Comparison of ENCODE assay signal across 28 cellular contexts in genomic region chr7:131112431-131112830, GRCh38.
DNase-seq lines count a peak whose midpoint lies in the region; ATAC-seq, FAIRE-seq and TF ChIP-seq lines count a peak whose summit lies in the region.
"Had no signal": no experiment of that assay in that cellular context is flagged by ENCODE, and none has a peak within 500 bp of the region (broad histone marks: within the 10 kb centered on the region; RNA-seq: fewer than 3 reads in every experiment).

No MANE protein-coding gene starts in this region.

- H4K20me1 ChIP-seq in Karpas-422 (ENCODE audit: insufficient read depth, low read depth, low read length): no peaks in the 10 kb centered on the region
- H4K20me1 ChIP-seq in GM12878 (ENCODE audit: control insufficient read depth, insufficient read depth): no peaks in the 10 kb centered on the region

- intact Hi-C loops in GM12878 (cut with micrococcal nuclease; ENCODE audit: unreplicated experiment): no loop called here
- intact Hi-C loops in gastrocnemius medialis (cut with DNase I; ENCODE audit: low total_unique reads): no loop called here
- intact Hi-C loops in lower lobe of right lung (cut with DNase I): no loop called here
- intact Hi-C loops in esophagus muscularis mucosa (cut with DNase I): loop anchor here (5.0 kb wide), 1 partner anchor 215 kb away; the partner anchor contains the start of gene MKLN1

- no TSS peak for BruUV-seq in GM12878 (replicated peaks; lab: Mats Ljungman, UMichigan)

- TF ChIP-seq POLR2A in GM12878 (IDR thresholded peaks at IDR 0.05; ENCODE audit: low read depth, low read length): no peak
- no peak for TF ChIP-seq POLR2A in gastrocnemius medialis (IDR thresholded peaks at IDR 0.05)
- no peak for TF ChIP-seq POLR2A in esophagus muscularis mucosa (IDR thresholded peaks at IDR 0.05; ENCODE audit: low read depth)

- in situ Hi-C loops in GM12878 (cut with MboI): no loop called here
- in situ Hi-C loops in gastrocnemius medialis (cut with MboI; ENCODE audit: low sequenced_read_pairs in 4 of 4): no loop called here

- peaks cover 48% of the 10 kb centered on the region for H3K4me1 Mint-ChIP-seq in T-helper 1 cell treated with Interleukin-12 subunit alpha and Interleukin-12 subunit beta and Interleukin-4 antibody, amounts not matched to agents 30 μg/mL and 1 μg/mL, for 36 hours (ENCODE audit: low read depth)

- H3K27ac Mint-ChIP-seq in T-helper 1 cell treated with Interleukin-12 subunit alpha and Interleukin-12 subunit beta and Interleukin-4 antibody, amounts not matched to agents 30 μg/mL and 1 μg/mL, for 36 hours: peak overlapping the region; percentile 37
- H3K27ac Mint-ChIP-seq: mesothelial cell of epicardium; natural killer cell treated with Interleukin-12 subunit alpha and Interleukin-12 subunit beta and Interleukin-15 and Interleukin-18, amount 100 ng/mL, for 72 hours had no signal

- H3K4me3 ChIP-seq in Karpas-422 (ENCODE audit: low read length) (no peak overlapping the region), GM12878 (no peak overlapping the region), gastrocnemius medialis (peak overlapping the region in 2 of 4 donors; percentile 78 to 96), lower lobe of right lung (no peak overlapping the region), esophagus muscularis mucosa (no peak overlapping the region)
- H3K4me3 ChIP-seq: HAP-1, transverse colon had no signal

- peaks cover 14% of the 10 kb centered on the region for H3K27me3 Mint-ChIP-seq in T-helper 1 cell treated with Interleukin-12 subunit alpha and Interleukin-12 subunit beta and Interleukin-4 antibody, amounts not matched to agents 30 μg/mL and 1 μg/mL, for 36 hours (ENCODE audit: low read depth)

- no peak for TF ChIP-seq RAD21 in GM12878 (IDR thresholded peaks at IDR 0.05; ENCODE audit: insufficient read depth, low read depth, low read length)

- RAD21 ChIA-PET in GM12878 (lab: Charles Lee; ENCODE audit: unreplicated experiment): interaction anchor here (1.1 to 5.8 kb wide), 4 partner anchors 10 to 77 kb away, joined by 3 to 136 read pairs (median 16); no protein-coding TSS in a partner anchor

- TF ChIP-seq EP300 in GM12878 (IDR thresholded peaks at IDR 0.05; ENCODE audit: borderline replicate concordance in 1 of 2, control insufficient read depth in 1 of 2, low read depth in 2 of 2, low read length in 2 of 2): no peak
- no peak for TF ChIP-seq EP300 in esophagus muscularis mucosa (IDR thresholded peaks at IDR 0.05)

- H3K27ac ChIP-seq in Karpas-422 (ENCODE audit: low read length): peak overlapping the region; percentile 93; the same call in 1 of the 2 replicates
- H3K27ac ChIP-seq in GM12878 (ENCODE audit: control insufficient read depth, insufficient read depth): no peak overlapping the region
- peak overlapping the region in 3 of 4 donors; percentile 95 to 100 (median 99) for H3K27ac ChIP-seq in gastrocnemius medialis
- H3K27ac ChIP-seq in lower lobe of right lung: no peak overlapping the region
- no peak overlapping the region for H3K27ac ChIP-seq in esophagus muscularis mucosa (replicated peaks in 1 of 4)
- H3K27ac ChIP-seq: 22Rv1, epithelial cell of prostate had no signal

- CTCF ChIA-PET in GM12878 (lab: Yijun Ruan, JAX): interaction anchor here (0.8 to 7.4 kb wide), 2 partner anchors 10 to 191 kb away, joined by 3 to 51 read pairs; no protein-coding TSS in a partner anchor

- H3K27me3 ChIP-seq in Karpas-422 (ENCODE audit: low read length): no peaks in the 10 kb centered on the region
- no peaks in the 10 kb centered on the region for H3K27me3 ChIP-seq in GM12878 (replicated peaks in 1 of 2; ENCODE audit: control insufficient read depth in 2 of 2, insufficient read depth in 2 of 2, low read length in 1 of 2)
- no peaks in the 10 kb centered on the region for H3K27me3 ChIP-seq in gastrocnemius medialis
- H3K27me3 ChIP-seq in lower lobe of right lung (ENCODE audit: low read depth): no peaks in the 10 kb centered on the region
- H3K27me3 ChIP-seq in esophagus muscularis mucosa: no peaks in the 10 kb centered on the region
- H3K27me3 ChIP-seq: brain microvascular endothelial cell, spleen had no signal

- H3K4me1 ChIP-seq in Karpas-422 (ENCODE audit: low read length): peaks cover 34% of the 10 kb centered on the region
- peaks cover 21% of the 10 kb centered on the region for H3K4me1 ChIP-seq in GM12878 (ENCODE audit: control insufficient read depth, insufficient read depth, low read length)
- peaks cover 16 to 20% of the 10 kb centered on the region in 2 donors for H3K4me1 ChIP-seq in gastrocnemius medialis
- peaks cover 31% of the 10 kb centered on the region for H3K4me1 ChIP-seq in lower lobe of right lung
- H3K4me1 ChIP-seq in esophagus muscularis mucosa: peaks cover 0 to 38% (median 33%) of the 10 kb centered on the region in 4 donors

- TF ChIP-seq CTCF in GM12878 (IDR thresholded peaks at IDR 0.05 in 2 of 3, conservative IDR thresholded peaks at IDR 0.05 in 1 of 3; ENCODE audit: control insufficient read depth in 2 of 3, extremely low read depth in 1 of 3, insufficient read depth in 1 of 3, low read depth in 3 of 3, low read length in 3 of 3) (no peak), gastrocnemius medialis (IDR thresholded peaks at IDR 0.05 in 4 of 5, conservative IDR thresholded peaks at IDR 0.05 in 1 of 5) (no peak), lower lobe of right lung (IDR thresholded peaks at IDR 0.05) (no peak), esophagus muscularis mucosa (IDR thresholded peaks at IDR 0.05) (no peak)

- H3K4me2 ChIP-seq in Karpas-422 (ENCODE audit: low read depth, low read length, poor library complexity, severe bottlenecking): peak overlapping the region; percentile 91
- peak overlapping the region; percentile 41; the same call in 1 of the 2 replicates for H3K4me2 ChIP-seq in GM12878 (ENCODE audit: control insufficient read depth, insufficient read depth)

- DNase-seq in T-helper 1 cell: no peak
- no peak for DNase-seq in Karpas-422
- no peak for DNase-seq in GM12878 (ENCODE audit: low read depth, low spot score)
- no peak for DNase-seq in gastrocnemius medialis
- no peak for DNase-seq in germinal center (ENCODE audit: low spot score)
- DNase-seq in lower lobe of right lung: no peak
- no peak for DNase-seq in esophagus muscularis mucosa (ENCODE audit: extremely low spot score)
- DNase-seq: activated CD4-positive, alpha-beta T cell treated with anti-CD3 and anti-CD28 coated beads, Interleukin-2, amount 50 U/mL, for 48 hours; activated CD8-positive, alpha-beta memory T cell treated with anti-CD3 and anti-CD28 coated beads, Interleukin-2, amount 50 U/mL, for 48 hours; activated gamma-delta T cell; brain microvascular endothelial cell; Caco-2; left colon; NCI-H1694; NCI-H526 treated with DMSO at 0.1 percent for 48 hours; right cardiac atrium; spleen; stimulated activated CD4-positive, alpha-beta T cell treated with anti-CD3 and anti-CD28 coated beads, Interleukin-2, amount 100 ng/mL, for 48 hours; stimulated activated naive CD8-positive, alpha-beta T cell treated with anti-CD3 and anti-CD28 coated beads, Interleukin-15, Interleukin-2, amounts not matched to agents 100 U/mL and 50 U/mL, for 24 hours; transverse colon had no signal

- H3K9ac ChIP-seq in Karpas-422 (ENCODE audit: low read length) (no peak overlapping the region), GM12878 (ENCODE audit: control insufficient read depth, insufficient read depth, low read length) (no peak overlapping the region)
- H3K9ac ChIP-seq: parathyroid adenoma had no signal

- FAIRE-seq in GM12878 (lab: Jason Lieb, UNC): no peak

- 0% methylated on average over 1 of the region's 1 CpG for WGBS in GM12878 (ENCODE audit: insufficient coverage, insufficient replicate concordance, low lambda C conversion rate, missing lambda C conversion rate)
- WGBS in esophagus muscularis mucosa: 61% methylated on average over 1 of the region's 1 CpG

- peaks cover 22% of the 10 kb centered on the region for H3K36me3 Mint-ChIP-seq in T-helper 1 cell treated with Interleukin-12 subunit alpha and Interleukin-12 subunit beta and Interleukin-4 antibody, amounts not matched to agents 30 μg/mL and 1 μg/mL, for 36 hours (ENCODE audit: low read depth)
- H3K36me3 Mint-ChIP-seq: mesothelial cell of epicardium had no signal

- peak overlapping the region; percentile 33 for H3K4me3 Mint-ChIP-seq in T-helper 1 cell treated with Interleukin-12 subunit alpha and Interleukin-12 subunit beta and Interleukin-4 antibody, amounts not matched to agents 30 μg/mL and 1 μg/mL, for 36 hours
- H3K4me3 Mint-ChIP-seq: mesothelial cell of epicardium had no signal

- peaks cover 2% of the 10 kb centered on the region for H3K9me3 Mint-ChIP-seq in T-helper 1 cell treated with Interleukin-12 subunit alpha and Interleukin-12 subunit beta and Interleukin-4 antibody, amounts not matched to agents 30 μg/mL and 1 μg/mL, for 36 hours

- SMC1A ChIA-PET in GM12878 (lab: Charles Lee; ENCODE audit: uncharacterized antibody, unreplicated experiment): interaction anchor here (0.7 to 6.0 kb wide), 5 partner anchors 11 to 190 kb away, joined by 3 to 152 read pairs (median 4); no protein-coding TSS in a partner anchor

- H3K79me2 ChIP-seq in Karpas-422 (ENCODE audit: low read length) (peaks cover 34% of the 10 kb centered on the region), GM12878 (ENCODE audit: control insufficient read depth, insufficient read depth, low read length) (peaks cover 17% of the 10 kb centered on the region)

- H3K36me3 ChIP-seq in Karpas-422 (ENCODE audit: insufficient read depth, low read length) (no peaks in the 10 kb centered on the region), GM12878 (ENCODE audit: control insufficient read depth in 2 of 2, insufficient read depth in 2 of 2, low read length in 1 of 2) (no peaks in the 10 kb centered on the region), gastrocnemius medialis (peaks cover 0 to 12% of the 10 kb centered on the region in 2 donors), lower lobe of right lung (no peaks in the 10 kb centered on the region), esophagus muscularis mucosa (no peaks in the 10 kb centered on the region)
- H3K36me3 ChIP-seq: brain microvascular endothelial cell, HAP-1, spleen, transverse colon had no signal

- ATAC-seq in GM12878 (no peak), gastrocnemius medialis (no peak), lower lobe of right lung (no peak)
- ATAC-seq: left colon; natural killer cell treated with Interleukin-12 subunit alpha and Interleukin-12 subunit beta and Interleukin-15 and Interleukin-18, amount 100 ng/mL, for 72 hours; right cardiac atrium; Right ventricle myocardium inferior; stimulated activated naive CD8-positive, alpha-beta T cell treated with anti-CD3 and anti-CD28 coated beads, Interleukin-15, Interleukin-2, amounts not matched to agents 100 U/mL and 50 U/mL, for 24 hours had no signal

- no peak overlapping the region for H2AFZ ChIP-seq in Karpas-422 (ENCODE audit: low read length)
- H2AFZ ChIP-seq in GM12878 (ENCODE audit: control insufficient read depth, low read depth, low read length): no peak overlapping the region
- H2AFZ ChIP-seq: parathyroid adenoma had no signal

- H3K9me3 ChIP-seq in Karpas-422 (ENCODE audit: low read length) (no peaks in the 10 kb centered on the region), GM12878 (replicated peaks; ENCODE audit: control insufficient read depth, insufficient read depth, low read length) (no peaks in the 10 kb centered on the region), gastrocnemius medialis (no peaks in the 10 kb centered on the region), lower lobe of right lung (no peaks in the 10 kb centered on the region), esophagus muscularis mucosa (no peaks in the 10 kb centered on the region)
- H3K9me3 ChIP-seq: HAP-1, spleen, transverse colon had no signal

- H3K9me2 ChIP-seq in Karpas-422 (replicated peaks; ENCODE audit: insufficient read depth, low read length): no peaks in the 10 kb centered on the region

- POLR2A ChIA-PET in GM12878 (lab: Charles Lee): interaction anchor here (8.6 kb wide), 1 partner anchor 11 kb away, joined by 110 read pairs; no protein-coding TSS in a partner anchor

Comparison
In these comparisons a context has a peak if more than half of its experiments do, and no peak if none do; other contexts are left out.
1. H3K27ac ChIP-seq: peak in Karpas-422 (single experiment) and gastrocnemius medialis (3 of 4); none in GM12878 (single experiment), lower lobe of right lung (single experiment) and esophagus muscularis mucosa (0 of 4).